23 cellular contexts compared by ENCODE assay signal in the genomic region with DNA sequence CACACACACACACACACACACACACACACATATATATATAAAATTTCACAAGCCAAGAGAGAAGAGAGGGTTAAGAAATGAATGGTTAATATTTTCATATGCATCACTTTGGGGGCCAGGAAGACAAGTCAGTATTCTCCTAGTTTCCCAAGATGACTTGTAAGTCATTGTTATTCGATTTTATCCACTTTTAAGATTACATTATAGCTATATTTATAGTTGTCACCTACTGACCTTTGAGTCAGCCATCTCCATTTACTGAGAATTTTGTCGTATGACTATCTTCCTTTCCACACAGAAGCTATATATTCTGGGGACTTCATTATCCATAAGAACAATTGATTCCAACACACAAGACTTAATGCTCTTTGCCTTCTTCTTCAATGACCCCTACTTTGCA. TPM values are rescaled to one million over a fixed set of nuclear protein-coding genes. Genes with fewer than 3 reads are reported as not detected.
DNase-seq lines count a peak whose midpoint lies in the region; FAIRE-seq and TF ChIP-seq lines count a peak whose summit lies in the region.
"Had no signal": no experiment of that assay in that cellular context is flagged by ENCODE, and none has a peak within 500 bp of the region (broad histone marks: within the 10 kb centered on the region; RNA-seq: fewer than 3 reads in every experiment).

No MANE protein-coding gene starts in this region.

- 90% methylated on average over 2 of the region's 2 CpGs for WGBS in esophagus muscularis mucosa

- H3K27ac Mint-ChIP-seq in activated naive CD4-positive, alpha-beta T cell treated with anti-CD3 and anti-CD28 coated beads, Interleukin-2, amount 50 U/mL, for 24 hours, result peak overlapping the region; percentile 24
- H3K27ac Mint-ChIP-seq: CD4-positive, alpha-beta T cell; naive thymus-derived CD4-positive, alpha-beta T cell had no signal

- DNase-seq in activated naive CD4-positive, alpha-beta T cell treated with Interleukin-2 at 50 U/mL for 16 hours, result no peak
- DNase-seq in M059J (ENCODE audit: low read depth) (peak; percentile 7), endothelial cell of umbilical vein (ENCODE audit: low read depth, low spot score) (peak; percentile 15), esophagus muscularis mucosa (ENCODE audit: extremely low spot score) (no peak), tibial artery (no peak), NCI-H146 (lab: John Stamatoyannopoulos, UW) (no peak)
- DNase-seq: activated CD4-positive, alpha-beta T cell treated with anti-CD3 and anti-CD28 coated beads, Interleukin-2, amount 50 U/mL, for 48 hours; anterior cingulate cortex; caudate nucleus; CD4-positive, alpha-beta T cell; DMS153; foreskin keratinocyte; naive thymus-derived CD4-positive, alpha-beta T cell; NCI-H1436 treated with DMSO at 0.1 percent for 48 hours; NCI-H526 treated with DMSO at 0.1 percent for 48 hours; pancreas; T-helper 2 cell had no signal

- H3K9me3 ChIP-seq in endothelial cell of umbilical vein (replicated peaks; ENCODE audit: control insufficient read depth, insufficient read depth, low read length) (no peaks in the 10 kb centered on the region), esophagus muscularis mucosa (no peaks in the 10 kb centered on the region), tibial artery (no peaks in the 10 kb centered on the region)
- H3K9me3 ChIP-seq: HAP-1, pancreas, right atrium auricular region had no signal

- peaks cover 41% of the 10 kb centered on the region for H3K4me1 Mint-ChIP-seq in activated naive CD4-positive, alpha-beta T cell treated with anti-CD3 and anti-CD28 coated beads, Interleukin-2, amount 50 U/mL, for 24 hours

- no peak for TF ChIP-seq EP300 in esophagus muscularis mucosa (IDR thresholded peaks at IDR 0.05)

- no peak overlapping the region for H3K4me2 ChIP-seq in endothelial cell of umbilical vein (ENCODE audit: insufficient read depth, low read length)

- H3K27me3 Mint-ChIP-seq in activated naive CD4-positive, alpha-beta T cell treated with anti-CD3 and anti-CD28 coated beads, Interleukin-2, amount 50 U/mL, for 24 hours, result no peaks in the 10 kb centered on the region
- H3K27me3 Mint-ChIP-seq: CD4-positive, alpha-beta T cell; naive thymus-derived CD4-positive, alpha-beta T cell had no signal

- no peaks in the 10 kb centered on the region for H3K79me2 ChIP-seq in endothelial cell of umbilical vein (ENCODE audit: control insufficient read depth, insufficient read depth, low read length)

- H3K27ac ChIP-seq in endothelial cell of umbilical vein (ENCODE audit: insufficient read depth, low read depth, low read length), result no peak overlapping the region
- H3K27ac ChIP-seq in esophagus muscularis mucosa (replicated peaks in 1 of 4), result no peak overlapping the region
- H3K27ac ChIP-seq in tibial artery, result no peak overlapping the region
- H3K27ac ChIP-seq: epithelial cell of prostate, foreskin keratinocyte, pancreas, right atrium auricular region had no signal

- H3K36me3 ChIP-seq in endothelial cell of umbilical vein (ENCODE audit: control insufficient read depth in 2 of 2, extremely low read depth in 1 of 2, insufficient read depth in 2 of 2, low read length in 2 of 2), result no peaks in the 10 kb centered on the region
- no peaks in the 10 kb centered on the region for H3K36me3 ChIP-seq in esophagus muscularis mucosa
- no peaks in the 10 kb centered on the region for H3K36me3 ChIP-seq in tibial artery
- H3K36me3 ChIP-seq: HAP-1, pancreas, right atrium auricular region had no signal

- H3K27me3 ChIP-seq in endothelial cell of umbilical vein (ENCODE audit: control insufficient read depth in 2 of 2, insufficient read depth in 2 of 2, low read length in 2 of 2) (no peaks in the 10 kb centered on the region), esophagus muscularis mucosa (no peaks in the 10 kb centered on the region), tibial artery (no peaks in the 10 kb centered on the region)
- H3K27me3 ChIP-seq: foreskin keratinocyte, pancreas, right atrium auricular region had no signal

- dilution Hi-C loops in endothelial cell of umbilical vein (cut with MboI; ENCODE audit: extremely low pct_ligation_motif_present, low sequenced_read_pairs), result no loop called here

- TF ChIP-seq CTCF in endothelial cell of umbilical vein (IDR thresholded peaks at IDR 0.05; ENCODE audit: extremely low read depth in 1 of 2, insufficient read depth in 1 of 2, low read depth in 1 of 2, low read length in 2 of 2) (no peak), esophagus muscularis mucosa (IDR thresholded peaks at IDR 0.05) (no peak), tibial artery (IDR thresholded peaks at IDR 0.05) (no peak)

- no peak overlapping the region for H2AFZ ChIP-seq in endothelial cell of umbilical vein (ENCODE audit: low read depth, low read length)

- no peaks in the 10 kb centered on the region for H3K36me3 Mint-ChIP-seq in activated naive CD4-positive, alpha-beta T cell treated with anti-CD3 and anti-CD28 coated beads, Interleukin-2, amount 50 U/mL, for 24 hours

- POLR2A ChIA-PET in endothelial cell of umbilical vein (lab: Charles Lee), result no interaction called here

- BruUV-seq in endothelial cell of umbilical vein (replicated peaks; lab: Mats Ljungman, UMichigan), result no TSS peak

- H3K4me3 Mint-ChIP-seq in activated naive CD4-positive, alpha-beta T cell treated with anti-CD3 and anti-CD28 coated beads, Interleukin-2, amount 50 U/mL, for 24 hours, result peak overlapping the region; percentile 45
- H3K4me3 Mint-ChIP-seq: CD4-positive, alpha-beta T cell had no signal

- no peak overlapping the region for H3K9ac ChIP-seq in endothelial cell of umbilical vein (replicated peaks; ENCODE audit: extremely low read depth, insufficient read depth, low read length)

- H3K4me1 ChIP-seq in endothelial cell of umbilical vein (ENCODE audit: control insufficient read depth, extremely low read depth, insufficient read depth, low read length) (no peaks in the 10 kb centered on the region), esophagus muscularis mucosa (peaks cover 0 to 43% (median 40%) of the 10 kb centered on the region in 4 donors), tibial artery (peaks cover 0 to 9% (median 4%) of the 10 kb centered on the region in 4 donors)
- H3K4me1 ChIP-seq: HAP-1, pancreas, right atrium auricular region had no signal

- intact Hi-C loops in endothelial cell of umbilical vein (cut with micrococcal nuclease), result no loop called here
- intact Hi-C loops in esophagus muscularis mucosa (cut with DNase I), result no loop called here
- intact Hi-C loops in tibial artery (cut with DNase I; ENCODE audit: low total_unique reads), result no loop called here

- no peaks in the 10 kb centered on the region for H3K9me1 ChIP-seq in endothelial cell of umbilical vein (replicated peaks; ENCODE audit: control insufficient read depth, extremely low read depth, insufficient read depth, low read length)

- no peak for FAIRE-seq in endothelial cell of umbilical vein (lab: Jason Lieb, UNC)
- FAIRE-seq: G401.6, pancreas, urothelium cell line had no signal

- CTCF ChIA-PET in endothelial cell of umbilical vein (lab: Charles Lee), result interaction anchor here (0.7 to 2.0 kb wide), 4 partner anchors 8 to 114 kb away, joined by 3 to 8 read pairs (median 4); no protein-coding TSS in a partner anchor

- H3K4me3 ChIP-seq in endothelial cell of umbilical vein (replicated peaks in 1 of 3; ENCODE audit: insufficient read depth in 1 of 3, low read depth in 1 of 3, low read length in 3 of 3) (no peak overlapping the region), esophagus muscularis mucosa (no peak overlapping the region), tibial artery (no peak overlapping the region)
- H3K4me3 ChIP-seq: HAP-1, pancreas, right atrium auricular region had no signal

- no peaks in the 10 kb centered on the region for H4K20me1 ChIP-seq in endothelial cell of umbilical vein (replicated peaks; ENCODE audit: control insufficient read depth, extremely low read depth, insufficient read depth, low read length)

- H3K9me3 Mint-ChIP-seq in activated naive CD4-positive, alpha-beta T cell treated with anti-CD3 and anti-CD28 coated beads, Interleukin-2, amount 50 U/mL, for 24 hours, result no peaks in the 10 kb centered on the region
- H3K9me3 Mint-ChIP-seq: CD4-positive, alpha-beta T cell had no signal

- no peak for TF ChIP-seq POLR2A in endothelial cell of umbilical vein (IDR thresholded peaks at IDR 0.05; ENCODE audit: low read depth, low read length)
- TF ChIP-seq POLR2A in esophagus muscularis mucosa (IDR thresholded peaks at IDR 0.05; ENCODE audit: low read depth), result no peak

TF ChIP-seq in endothelial cell of umbilical vein, 7 proteins besides CTCF, POLR2A, EP300 and RAD21:
- TF ChIP-seq JUN (IDR thresholded peaks at IDR 0.05; ENCODE audit: borderline replicate concordance, insufficient read depth, insufficient read length, low read depth) (no peak), POLR2AphosphoS5 (IDR thresholded peaks at IDR 0.05; ENCODE audit: insufficient read depth, low read depth, low read length) (no peak), MYC (IDR thresholded peaks at IDR 0.05; ENCODE audit: low read depth, low read length) (no peak), GATA2 (IDR thresholded peaks at IDR 0.05; ENCODE audit: insufficient read depth, insufficient read length, low read depth, low read length) (no peak), EZH2 (IDR thresholded peaks at IDR 0.05; ENCODE audit: borderline replicate concordance, low read depth, low read length, severe bottlenecking) (no peak), MAX (IDR thresholded peaks at IDR 0.05; ENCODE audit: insufficient read depth, insufficient read length) (no peak), FOS (IDR thresholded peaks at IDR 0.05; ENCODE audit: borderline replicate concordance, insufficient read depth, low read length) (no peak)

RNA-seq across cellular contexts. Expression of gene LYST, which starts 8.9 kb away (rescaled TPM):
- 4.8 and 12.2 TPM in 2 replicates for total RNA-seq in M059J (2014; rRNA removed; shearing (Covaris generic))
- total RNA-seq in endothelial cell of umbilical vein (8.9 and 9.6 TPM in 2 replicates), esophagus muscularis mucosa (10 to 100 TPM; 22.9 to 44.4 (median 31.9) TPM)
- polyA plus RNA-seq in endothelial cell of umbilical vein, result 2.5 and 3.1 TPM in 2 replicates
- polyA plus RNA-seq in endothelial cell of umbilical vein (2011; cell fraction: cytosol; rRNA removed), result 2.7 and 3.3 TPM in 2 replicates
- 14.1 and 16.9 TPM in 2 replicates for polyA plus RNA-seq in endothelial cell of umbilical vein (2011; cell fraction: nucleus; rRNA removed)
- polyA plus RNA-seq in endothelial cell of umbilical vein (2012), result 4.1 TPM in 2 replicates
- polyA minus RNA-seq in endothelial cell of umbilical vein, result 19.8 and 21.7 TPM in 2 replicates
- polyA minus RNA-seq in endothelial cell of umbilical vein (2011; cell fraction: cytosol; rRNA and poly(A)+ RNA removed), result 4.1 TPM
- polyA minus RNA-seq in endothelial cell of umbilical vein (2011; cell fraction: nucleus; rRNA and poly(A)+ RNA removed), result 59.1 and 65.2 TPM in 2 replicates

Comparison
In these comparisons a context has a peak if more than half of its experiments do, and no peak if none do; other contexts are left out.
1. DNase-seq: peak in M059J (single experiment) and endothelial cell of umbilical vein (single experiment); none in activated naive CD4-positive, alpha-beta T cell treated with Interleukin-2 at 50 U/mL for 16 hours (single experiment), esophagus muscularis mucosa (single experiment), tibial artery (0 of 2) and NCI-H146 (single experiment).